Comparison of ENCODE assay signal across 8 cellular contexts in genomic region chr5:154445422-154446182, GRCh38. TPM values are rescaled to one million over a fixed set of nuclear protein-coding genes. Genes with fewer than 3 reads are reported as not detected.
DNase-seq lines count a peak whose midpoint lies in the region; ATAC-seq and TF ChIP-seq lines count a peak whose summit lies in the region.

SAP30L (plus strand) TSS chr5:154445997; CDS start chr5:154446605, 608 bp downstream.

- H3K27me3 Mint-ChIP-seq in HFFc6 (ENCODE audit: insufficient read depth), result no peaks in the 10 kb centered on the region; the same call in 1 of the 2 replicates
- H3K27me3 Mint-ChIP-seq in activated naive CD4-positive, alpha-beta T cell treated with anti-CD3 and anti-CD28 coated beads, Interleukin-2, amount 10 ng/mL, durations not matched to agents 7 days and 5 days, result no peaks in the 10 kb centered on the region

- H3K27ac Mint-ChIP-seq in HFFc6, result peak within 1 kb of the TSS; percentile 85
- peak within 1 kb of the TSS; percentile 90 for H3K27ac Mint-ChIP-seq in activated naive CD4-positive, alpha-beta T cell treated with anti-CD3 and anti-CD28 coated beads, Interleukin-2, amount 10 ng/mL, durations not matched to agents 7 days and 5 days

- peak; percentile 68 to 73 for TF ChIP-seq POLR2A in gastroesophageal sphincter (IDR thresholded peaks at IDR 0.05)

- H3K27ac ChIP-seq in SK-N-MC, result no peak within 1 kb of the TSS
- peak within 1 kb of the TSS; percentile 48 to 95 (median 88) for H3K27ac ChIP-seq in gastroesophageal sphincter
- peak within 1 kb of the TSS; percentile 86 for H3K27ac ChIP-seq in substantia nigra (ENCODE audit: low read depth, low read length, poor library complexity, severe bottlenecking)

- CTCF ChIA-PET in activated naive CD4-positive, alpha-beta T cell treated with anti-CD3 and anti-CD28 coated beads, Interleukin-2, amount 10 ng/mL, durations not matched to agents 7 days and 5 days (lab: Charles Lee), result no interaction called here

- no peaks in the 10 kb centered on the region for H3K9me3 ChIP-seq in SK-N-MC (ENCODE audit: low read depth, low read length)
- H3K9me3 ChIP-seq in gastroesophageal sphincter, result no peaks in the 10 kb centered on the region

- peaks cover 0 to 47% (median 7%) of the 10 kb centered on the region in 3 donors for H3K4me1 ChIP-seq in gastroesophageal sphincter

- H3K9ac ChIP-seq in SK-N-MC (ENCODE audit: insufficient read length), result peak within 1 kb of the TSS; percentile 75

- peaks cover 14% of the 10 kb centered on the region for H3K36me3 Mint-ChIP-seq in HFFc6 (ENCODE audit: low read depth)
- peaks cover 34% of the 10 kb centered on the region for H3K36me3 Mint-ChIP-seq in activated naive CD4-positive, alpha-beta T cell treated with anti-CD3 and anti-CD28 coated beads, Interleukin-2, amount 10 ng/mL, durations not matched to agents 7 days and 5 days

- ATAC-seq in gastroesophageal sphincter, result peak; percentile 99

- TF ChIP-seq CTCF in GM06990 (IDR thresholded peaks at IDR 0.05; ENCODE audit: insufficient read depth, low read length, poor library complexity, severe bottlenecking) (no peak), HFFc6 (IDR thresholded peaks at IDR 0.05) (no peak), gastroesophageal sphincter (IDR thresholded peaks at IDR 0.05) (no peak)

- no peak for TF ChIP-seq EP300 in gastroesophageal sphincter (IDR thresholded peaks at IDR 0.05)

- H3K27me3 ChIP-seq in GM06990 (replicated peaks; ENCODE audit: control insufficient read depth, insufficient read depth, low read length), result no peaks in the 10 kb centered on the region
- H3K27me3 ChIP-seq in gastroesophageal sphincter, result no peaks in the 10 kb centered on the region

- peaks cover 7% of the 10 kb centered on the region for H3K36me3 ChIP-seq in GM06990 (ENCODE audit: control insufficient read depth, insufficient read depth, low read length)
- H3K36me3 ChIP-seq in SK-N-MC (ENCODE audit: insufficient read depth, low read length), result peaks cover 6% of the 10 kb centered on the region; the same call in 1 of the 2 replicates
- peaks cover 0 to 30% of the 10 kb centered on the region in 2 donors for H3K36me3 ChIP-seq in gastroesophageal sphincter

- peak; percentile 98 for DNase-seq in GM06990 (ENCODE audit: extremely low read depth, insufficient read length)
- DNase-seq in HFFc6, result peak; percentile 94
- DNase-seq in NAMALWA (ENCODE audit: low spot score), result peak; percentile 96
- peak; percentile 61 for DNase-seq in SK-N-MC (ENCODE audit: low read depth, low spot score)
- peak; percentile 96 for DNase-seq in activated naive CD4-positive, alpha-beta T cell treated with anti-CD3 and anti-CD28 coated beads, Interleukin-2, amount 10 ng/mL, durations not matched to agents 7 days and 5 days
- peak; percentile 54 for DNase-seq in non-pigmented ciliary epithelial cell (ENCODE audit: low read depth)
- peak; percentile 76 to 97 (median 90) for DNase-seq in substantia nigra (lab: John Stamatoyannopoulos, UW)

- no peaks in the 10 kb centered on the region for H3K9me3 Mint-ChIP-seq in HFFc6
- no peaks in the 10 kb centered on the region for H3K9me3 Mint-ChIP-seq in activated naive CD4-positive, alpha-beta T cell treated with anti-CD3 and anti-CD28 coated beads, Interleukin-2, amount 10 ng/mL, durations not matched to agents 7 days and 5 days

- peak within 1 kb of the TSS; percentile 98 for H3K4me3 Mint-ChIP-seq in HFFc6
- peak within 1 kb of the TSS; percentile 97 for H3K4me3 Mint-ChIP-seq in activated naive CD4-positive, alpha-beta T cell treated with anti-CD3 and anti-CD28 coated beads, Interleukin-2, amount 10 ng/mL, durations not matched to agents 7 days and 5 days

- H3K4me1 Mint-ChIP-seq in HFFc6 (ENCODE audit: low read depth), result peaks cover 46% of the 10 kb centered on the region
- H3K4me1 Mint-ChIP-seq in activated naive CD4-positive, alpha-beta T cell treated with anti-CD3 and anti-CD28 coated beads, Interleukin-2, amount 10 ng/mL, durations not matched to agents 7 days and 5 days, result peaks cover 45% of the 10 kb centered on the region

- WGBS in gastroesophageal sphincter (ENCODE audit: low coverage in 1 of 2), 2 donors, result 1% methylated on average over 17 of the region's 69 CpGs

- H3K4me3 ChIP-seq in GM06990 (replicated peaks; ENCODE audit: low read depth, low read length) (peak within 1 kb of the TSS; percentile 95), SK-N-MC (peak within 1 kb of the TSS; percentile 95), gastroesophageal sphincter (peak within 1 kb of the TSS; percentile 75 to 98)

RNA-seq across cellular contexts. Expression of gene SAP30L, which starts in this region (rescaled TPM):
- 10 to 100 TPM; 23.3 to 31.5 (median 28.1) TPM for total RNA-seq in HFFc6 (2021; fragmentation: NEBNext Ultra II Directional; extraction: Animal tissue kit (Norgen Biotek cat#: 25700))
- 10 to 100 TPM; 37.4 to 88.3 (median 68.8) TPM for total RNA-seq in gastroesophageal sphincter
